In the genomic region with DNA sequence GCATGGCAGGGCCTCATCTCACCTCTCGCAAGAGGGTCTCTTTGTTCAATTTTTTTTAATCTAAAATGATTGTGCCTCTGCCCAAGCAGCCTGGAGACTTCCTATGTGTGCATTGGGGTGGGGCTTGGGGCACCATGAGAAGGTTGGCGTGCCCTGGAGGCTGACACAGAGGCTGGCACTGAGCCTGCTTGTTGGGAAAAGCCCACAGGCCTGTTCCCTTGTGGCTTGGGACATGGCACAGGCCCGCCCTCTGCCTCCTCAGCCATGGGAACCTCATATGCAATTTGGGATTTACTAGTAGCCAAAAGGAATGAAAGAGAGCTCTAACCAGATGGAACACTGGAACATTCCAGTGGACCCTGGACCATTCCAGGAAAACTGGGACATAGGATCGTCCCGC, we compare ENCODE assay signal across 10 cellular contexts. TPM values are rescaled to one million over a fixed set of nuclear protein-coding genes. Genes with fewer than 3 reads are reported as not detected.
DNase-seq lines count a peak whose midpoint lies in the region; ATAC-seq and TF ChIP-seq lines count a peak whose summit lies in the region.
"Had no signal": no experiment of that assay in that cellular context is flagged by ENCODE, and none has a peak within 500 bp of the region (broad histone marks: within the 10 kb centered on the region; RNA-seq: fewer than 3 reads in every experiment).

No MANE protein-coding gene starts in this region.

- no peak overlapping the region for H3K9ac ChIP-seq in rectal smooth muscle tissue (ENCODE audit: low read length)
- H3K9ac ChIP-seq in mesendoderm (ENCODE audit: low read length) = no peak overlapping the region

- CTCF ChIA-PET in Caco-2 (lab: Charles Lee) = no interaction called here
- CTCF ChIA-PET in T-cell (lab: Charles Lee) = interaction anchor here in 1 of 2 donors (0.6 to 1.7 kb wide), 3 partner anchors 18 to 469 kb away, joined by 3 to 18 read pairs (median 3); no protein-coding TSS in a partner anchor

- no CpG with 5 or more reads among the region's 5 CpGs for WGBS in mesendoderm (ENCODE audit: extremely low coverage, insufficient coverage, low lambda C conversion rate)

- no peak overlapping the region for H2BK5ac ChIP-seq in mesendoderm (ENCODE audit: low read length)

- peak overlapping the region; percentile 41 for H3K27ac Mint-ChIP-seq in Caco-2 (ENCODE audit: unreplicated experiment)
- peak overlapping the region; percentile 82 to 86 for H3K27ac Mint-ChIP-seq in T-cell

- no peak overlapping the region for H4K8ac ChIP-seq in mesendoderm (ENCODE audit: low read depth, low read length)

- no peak overlapping the region for H2BK120ac ChIP-seq in mesendoderm (ENCODE audit: low read depth, low read length)

- H3K36me3 ChIP-seq in Caco-2 (ENCODE audit: control insufficient read depth, insufficient read depth, low read length) (0 out of 2 replicates have a peak, but pooled peaks cover 2% of the 10 kb centered on the region), rectal smooth muscle tissue (ENCODE audit: control insufficient read depth, insufficient read depth, low read length) (no peaks in the 10 kb centered on the region), mesendoderm (ENCODE audit: control insufficient read depth, insufficient read depth, low read length) (no peaks in the 10 kb centered on the region)

- POLR2A ChIA-PET in Caco-2 (lab: Charles Lee) = no interaction called here
- POLR2A ChIA-PET in T-cell (lab: Charles Lee) = interaction anchor here in 1 of 2 donors (0.5 kb wide), 1 partner anchor 126 kb away, joined by 8 read pairs; no protein-coding TSS in a partner anchor

- H2AK5ac ChIP-seq in mesendoderm (ENCODE audit: low read length) = no peak overlapping the region

- intact Hi-C loops in Caco-2 (cut with micrococcal nuclease; ENCODE audit: unreplicated experiment) = no loop called here

- H3K27me3 ChIP-seq in Caco-2 (replicated peaks; ENCODE audit: control insufficient read depth, insufficient read depth, low read length) (no peaks in the 10 kb centered on the region), rectal smooth muscle tissue (ENCODE audit: control insufficient read depth, insufficient read depth, low read length) (no peaks in the 10 kb centered on the region), mesendoderm (ENCODE audit: insufficient read depth, low read length, poor library complexity) (no peaks in the 10 kb centered on the region)

- no peak for ATAC-seq in T-cell (replicated peaks in 1 of 4)
- no peak for ATAC-seq in HG03196 (IDR thresholded peaks at IDR 0.05; ENCODE audit: unreplicated experiment)

- no peak for DNase-seq in Caco-2
- no peak for DNase-seq in T-cell
- peak; percentile 29 to 59 for DNase-seq in foreskin fibroblast
- DNase-seq in mesendoderm = no peak
- DNase-seq in NCI-H82 (lab: John Stamatoyannopoulos, UW) = no peak
- no peak for DNase-seq in NOMO-1 (lab: John Stamatoyannopoulos, UW; ENCODE audit: unreplicated experiment in 2 of 2)
- DNase-seq: NCI-H510A had no signal

- H3K4me1 Mint-ChIP-seq in Caco-2 (ENCODE audit: low read depth, unreplicated experiment) = peaks cover 16% of the 10 kb centered on the region
- H3K4me1 Mint-ChIP-seq in T-cell = peaks cover 14 to 18% (median 14%) of the 10 kb centered on the region in 3 donors

- H3K9me3 ChIP-seq in Caco-2 = no peaks in the 10 kb centered on the region

- H4K5ac ChIP-seq in mesendoderm (ENCODE audit: low read length) = no peak overlapping the region

- no peak overlapping the region for H2BK15ac ChIP-seq in mesendoderm (replicated peaks; ENCODE audit: low read depth)

- no peak overlapping the region for H3K23ac ChIP-seq in mesendoderm (ENCODE audit: low read length)

- no peak overlapping the region for H3K4me2 ChIP-seq in mesendoderm (ENCODE audit: low read length)

- H3K79me2 ChIP-seq in mesendoderm (ENCODE audit: control insufficient read depth, insufficient read depth, low read length) = no peaks in the 10 kb centered on the region

- H3K18ac ChIP-seq in mesendoderm (ENCODE audit: low read length) = no peak overlapping the region

- H3K27ac ChIP-seq in rectal smooth muscle tissue (ENCODE audit: low read depth, low read length) (peak overlapping the region; percentile 95), mesendoderm (ENCODE audit: low read depth, low read length) (no peak overlapping the region)

- H3K79me1 ChIP-seq in mesendoderm (ENCODE audit: low read length) = no peaks in the 10 kb centered on the region

- TF ChIP-seq CTCF in Caco-2 (IDR thresholded peaks at IDR 0.05; ENCODE audit: insufficient read depth in 1 of 2, low read depth in 1 of 2, low read length in 1 of 2, severe bottlenecking in 1 of 2, unreplicated experiment in 1 of 2) = no peak
- TF ChIP-seq CTCF in foreskin fibroblast (IDR thresholded peaks at IDR 0.05; ENCODE audit: low read depth, low read length) = no peak

- no TSS peak for BruUV-seq in Caco-2 (replicated peaks; lab: Mats Ljungman, UMichigan)

- H3K27me3 Mint-ChIP-seq in Caco-2 (ENCODE audit: insufficient read depth, unreplicated experiment) = no peaks in the 10 kb centered on the region
- H3K27me3 Mint-ChIP-seq in T-cell = no peaks in the 10 kb centered on the region

- no peaks in the 10 kb centered on the region for H3K9me3 Mint-ChIP-seq in Caco-2 (ENCODE audit: unreplicated experiment)
- no peaks in the 10 kb centered on the region for H3K9me3 Mint-ChIP-seq in T-cell

- no peak overlapping the region for H3K4me3 ChIP-seq in Caco-2 (ENCODE audit: low read depth, low read length)
- peak overlapping the region; percentile 54 to 80 for H3K4me3 ChIP-seq in foreskin fibroblast (ENCODE audit: low read depth in 1 of 2, low read length in 2 of 2)
- peak overlapping the region; percentile 92 for H3K4me3 ChIP-seq in rectal smooth muscle tissue (ENCODE audit: low read length)
- H3K4me3 ChIP-seq in mesendoderm (ENCODE audit: low read length) = no peak overlapping the region

- H3K4me3 Mint-ChIP-seq in Caco-2 (ENCODE audit: unreplicated experiment) (peak overlapping the region; percentile 82), T-cell (peak overlapping the region; percentile 79 to 87 (median 81))

- H3K56ac ChIP-seq in mesendoderm (ENCODE audit: low read length) = no peak overlapping the region

- H3K4ac ChIP-seq in mesendoderm (ENCODE audit: low read depth, low read length) = no peak overlapping the region

- H3K36me3 Mint-ChIP-seq in Caco-2 (ENCODE audit: insufficient read depth, unreplicated experiment) (peaks cover 8% of the 10 kb centered on the region), T-cell (no peaks in the 10 kb centered on the region)

- H3K4me1 ChIP-seq in Caco-2 = peaks cover 5% of the 10 kb centered on the region
- H3K4me1 ChIP-seq in rectal smooth muscle tissue (ENCODE audit: control insufficient read depth, insufficient read depth, low read length) = peaks cover 7% of the 10 kb centered on the region
- peaks cover 3% of the 10 kb centered on the region for H3K4me1 ChIP-seq in mesendoderm (ENCODE audit: control insufficient read depth, low read depth, low read length)

RNA-seq across cellular contexts. Expression of a gene that starts 8.0 kb away (rescaled TPM):
- total RNA-seq in Caco-2 (2022) (26.8 and 36.7 TPM in 2 replicates), T-cell (1 to 10 TPM in 1 of 5 donors, under 1 TPM in 1, not detected in 3; 0.79 to 1.1 TPM)
- 0.10 TPM for polyA plus RNA-seq in mesendoderm (2013, experiment 1 of 2)
- 0.10 TPM for polyA plus RNA-seq in mesendoderm (2013, experiment 2 of 2)

RNA-seq across cellular contexts. Expression of a gene that starts 11.3 kb away (rescaled TPM):
- total RNA-seq in Caco-2 (2022) = 0.37 and 0.43 TPM in 2 replicates
- 1 to 10 TPM in 1 of 5 donors, under 1 TPM in 4; 0.15 to 1.1 (median 0.89) TPM for total RNA-seq in T-cell
- 0.34 TPM for polyA plus RNA-seq in mesendoderm (2013, experiment 1 of 2)
- polyA plus RNA-seq in mesendoderm (2013, experiment 2 of 2) = 0.49 TPM
- total RNA-seq: kidney epithelial cell had no signal

RNA-seq across cellular contexts. Expression of a gene that starts 15.1 kb away (rescaled TPM):
- total RNA-seq in Caco-2 (2022) (not detected in 2 replicates), T-cell (1 to 10 TPM in 4 of 5 donors, under 1 TPM in 1; 0.70 to 7.7 (median 4.8) TPM)
- 3.2 TPM for polyA plus RNA-seq in mesendoderm (2013, experiment 1 of 2)
- 3.1 TPM for polyA plus RNA-seq in mesendoderm (2013, experiment 2 of 2)
- total RNA-seq: kidney epithelial cell had no signal

RNA-seq across cellular contexts. Expression of a gene that starts 19.5 kb away (rescaled TPM):
- total RNA-seq in Caco-2 (2022) (not detected in 2 replicates), T-cell (10 to 100 TPM in 4 of 5 donors, 1 to 10 TPM in 1; 8.8 to 24.0 (median 12.6) TPM)
- polyA plus RNA-seq in mesendoderm (2013, experiment 1 of 2) = 3.8 TPM
- polyA plus RNA-seq in mesendoderm (2013, experiment 2 of 2) = 4.5 TPM
- total RNA-seq: kidney epithelial cell had no signal

RNA-seq across cellular contexts. Expression of a gene that starts 31.0 kb away (rescaled TPM):
- 20.2 and 20.4 TPM in 2 replicates for total RNA-seq in Caco-2 (2022)
- 100 to 1,000 TPM; 440 to 616 (median 504) TPM for total RNA-seq in T-cell
- polyA plus RNA-seq in mesendoderm (2013, experiment 1 of 2) = 130 TPM
- 134 TPM for polyA plus RNA-seq in mesendoderm (2013, experiment 2 of 2)

Comparison
In these comparisons a context has a peak if more than half of its experiments do, and no peak if none do; other contexts are left out.
1. DNase-seq: peak in foreskin fibroblast (2 of 2); none in Caco-2 (0 of 2), T-cell (0 of 34), mesendoderm (single experiment), NCI-H82 (single experiment) and NOMO-1 (0 of 2).
2. H3K4me3 ChIP-seq: peak in foreskin fibroblast (2 of 2) and rectal smooth muscle tissue (single experiment); none in Caco-2 (single experiment) and mesendoderm (single experiment).
3. RNA of a gene that starts 8.0 kb away (total RNA-seq): 26.8 to 36.7 TPM in Caco-2; 0.79 to 1.1 TPM in T-cell; every median in the first group is over 10 times any median in the second.